ENCODE assay signal across 20 cellular contexts in genomic region chr17:81903896-81904599, GRCh38. TPM values are rescaled to one million over a fixed set of nuclear protein-coding genes. Genes with fewer than 3 reads are reported as not detected.
"Had no signal": no experiment of that assay in that cellular context is flagged by ENCODE, and none has a peak within 500 bp of the region (broad histone marks: within the 10 kb centered on the region; RNA-seq: fewer than 3 reads in every experiment).

No MANE protein-coding gene starts in this region.

- ATAC-seq: activated CD8-positive, alpha-beta T cell treated with anti-CD3 and anti-CD28 coated beads for 36 hours; activated T-cell treated with anti-CD3 and anti-CD28 coated beads, Interleukin-2, amount 50 U/mL, for 72 hours; left ventricle myocardium superior; natural killer cell treated with Interleukin-12 subunit alpha and Interleukin-12 subunit beta and Interleukin-15 and Interleukin-18, amount 100 ng/mL, for 72 hours; T-cell; upper lobe of right lung had no signal

- H3K27me3 ChIP-seq: hepatocyte, upper lobe of right lung had no signal

- DNase-seq: activated CD4-positive, alpha-beta T cell treated with anti-CD3 and anti-CD28 coated beads for 4 hours; activated CD8-positive, alpha-beta memory T cell treated with anti-CD3 and anti-CD28 coated beads, Interleukin-2, amount 50 U/mL, for 4 hours; activated CD8-positive, alpha-beta T cell treated with anti-CD3 and anti-CD28 coated beads for 36 hours; activated gamma-delta T cell treated with Interleukin-2 at 50 U/mL for 16 hours; activated naive CD8-positive, alpha-beta T cell treated with anti-CD3 and anti-CD28 coated beads, Interleukin-2, amount 10 ng/mL, durations not matched to agents 7 days and 5 days; activated T-cell treated with anti-CD3 and anti-CD28 coated beads, Interleukin-2, amount 50 U/mL, for 72 hours; anterior cingulate cortex; endodermal cell; erythroblast; left ventricle myocardium superior; mesenchymal stem cell; stimulated activated CD4-positive, alpha-beta T cell treated with anti-CD3 and anti-CD28 coated beads, Interleukin-4, amount 100 ng/mL, for 1 hour; stimulated activated CD8-positive, alpha-beta memory T cell treated with anti-CD3 and anti-CD28 coated beads, Interleukin-4, amount 100 ng/mL, for 48 hours; T-cell had no signal

- H3K27ac Mint-ChIP-seq: activated CD8-positive, alpha-beta T cell treated with anti-CD3 and anti-CD28 coated beads for 36 hours; activated naive CD8-positive, alpha-beta T cell treated with anti-CD3 and anti-CD28 coated beads, Interleukin-2, amount 10 ng/mL, durations not matched to agents 7 days and 5 days; activated T-cell treated with anti-CD3 and anti-CD28 coated beads, Interleukin-2, amount 50 U/mL, for 72 hours; endodermal cell; natural killer cell treated with Interleukin-12 subunit alpha and Interleukin-12 subunit beta and Interleukin-15 and Interleukin-18, amount 100 ng/mL, for 72 hours; stimulated activated naive CD8-positive, alpha-beta T cell treated with anti-CD3 and anti-CD28 coated beads, Interleukin-15, Interleukin-2, amounts not matched to agents 100 ng/mL and 50 ng/mL, for 24 hours; T-cell had no signal

- H3K4me2 ChIP-seq: hepatocyte had no signal

- H3K4me3 Mint-ChIP-seq: activated CD8-positive, alpha-beta T cell treated with anti-CD3 and anti-CD28 coated beads for 36 hours; activated naive CD8-positive, alpha-beta T cell treated with anti-CD3 and anti-CD28 coated beads, Interleukin-2, amount 10 ng/mL, durations not matched to agents 7 days and 5 days; activated T-cell treated with anti-CD3 and anti-CD28 coated beads, Interleukin-2, amount 50 U/mL, for 72 hours; endodermal cell; natural killer cell treated with Interleukin-12 subunit alpha and Interleukin-12 subunit beta and Interleukin-15 and Interleukin-18, amount 100 ng/mL, for 72 hours; stimulated activated naive CD8-positive, alpha-beta T cell treated with anti-CD3 and anti-CD28 coated beads, Interleukin-15, Interleukin-2, amounts not matched to agents 100 ng/mL and 50 ng/mL, for 24 hours had no signal

- H3K27ac ChIP-seq: hepatocyte, upper lobe of right lung, VCaP had no signal

- H3K4me1 Mint-ChIP-seq: endodermal cell had no signal

- H2AFZ ChIP-seq: hepatocyte had no signal

- H3K4me3 ChIP-seq: hepatocyte, upper lobe of right lung had no signal

- H3K9me3 ChIP-seq: upper lobe of right lung had no signal

- H3K36me3 Mint-ChIP-seq: natural killer cell treated with Interleukin-12 subunit alpha and Interleukin-12 subunit beta and Interleukin-15 and Interleukin-18, amount 100 ng/mL, for 72 hours had no signal

RNA-seq across cellular contexts. Expression of gene NPB, which starts 2.0 kb away (rescaled TPM):
- total RNA-seq: dermis microvascular lymphatic vessel endothelial cell had no signal
